In the genomic region with DNA sequence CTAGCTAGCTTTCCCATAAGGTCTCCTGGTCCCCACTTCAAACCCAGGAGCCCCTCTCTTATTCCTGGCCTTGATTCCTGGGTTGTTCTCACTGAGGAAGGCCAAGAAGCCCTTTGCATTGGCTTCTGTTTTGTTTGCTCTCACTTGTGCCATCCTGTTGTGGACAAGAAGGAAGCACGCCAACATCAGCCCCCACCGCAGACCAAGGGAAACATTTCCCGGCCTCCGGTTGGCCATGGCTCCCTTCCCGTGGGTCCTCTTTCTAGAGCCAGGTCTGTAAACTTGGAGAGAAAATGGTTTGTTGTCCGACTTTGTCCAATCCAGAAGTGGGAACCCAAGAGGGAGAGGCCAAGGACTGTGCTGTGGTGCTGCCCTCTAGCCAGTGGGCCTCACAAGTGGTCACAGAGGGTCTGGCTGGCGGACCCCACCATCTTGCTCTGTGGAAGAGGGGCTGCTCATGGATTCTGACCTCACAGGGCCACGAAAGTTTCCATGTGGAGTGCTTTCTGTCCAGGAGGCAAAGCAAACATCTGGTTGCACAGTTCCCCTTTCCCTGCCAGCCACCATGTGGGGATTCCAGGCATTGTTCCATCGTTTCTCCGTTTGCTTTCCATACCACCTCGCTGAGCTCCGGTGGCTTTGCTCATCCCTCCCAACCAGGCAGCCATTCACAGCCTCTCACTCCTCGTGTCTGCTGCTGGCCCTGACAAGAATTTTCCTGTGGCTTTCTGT, we compare ENCODE assay signal across 1 cellular context.
TF ChIP-seq lines count a peak whose summit lies in the region.

No MANE protein-coding gene starts in this region.

TF ChIP-seq in HepG2, 621 proteins besides CTCF, POLR2A, EP300 and RAD21:
- TF ChIP-seq, protein P1, sequence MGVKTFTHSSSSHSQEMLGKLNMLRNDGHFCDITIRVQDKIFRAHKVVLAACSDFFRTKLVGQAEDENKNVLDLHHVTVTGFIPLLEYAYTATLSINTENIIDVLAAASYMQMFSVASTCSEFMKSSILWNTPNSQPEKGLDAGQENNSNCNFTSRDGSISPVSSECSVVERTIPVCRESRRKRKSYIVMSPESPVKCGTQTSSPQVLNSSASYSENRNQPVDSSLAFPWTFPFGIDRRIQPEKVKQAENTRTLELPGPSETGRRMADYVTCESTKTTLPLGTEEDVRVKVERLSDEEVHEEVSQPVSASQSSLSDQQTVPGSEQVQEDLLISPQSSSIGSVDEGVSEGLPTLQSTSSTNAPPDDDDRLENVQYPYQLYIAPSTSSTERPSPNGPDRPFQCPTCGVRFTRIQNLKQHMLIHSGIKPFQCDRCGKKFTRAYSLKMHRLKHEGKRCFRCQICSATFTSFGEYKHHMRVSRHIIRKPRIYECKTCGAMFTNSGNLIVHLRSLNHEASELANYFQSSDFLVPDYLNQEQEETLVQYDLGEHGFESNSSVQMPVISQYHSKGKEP (CRISPR knock-in tag; IDR thresholded peaks at IDR 0.05): no peak
- TF ChIP-seq HNRNPL (IDR thresholded peaks at IDR 0.05; ENCODE audit: low read depth, low read length) (no peak), ZNF251 (CRISPR knock-in tag; IDR thresholded peaks at IDR 0.05) (no peak), SP140L (CRISPR knock-in tag; IDR thresholded peaks at IDR 0.05; ENCODE audit: borderline replicate concordance) (no peak), ZNF138 (CRISPR knock-in tag; IDR thresholded peaks at IDR 0.05; ENCODE audit: low read depth) (no peak), NCOR1 (IDR thresholded peaks at IDR 0.05; ENCODE audit: borderline replicate concordance, low read length) (no peak), MTA1 (CRISPR knock-in tag; IDR thresholded peaks at IDR 0.05; ENCODE audit: borderline replicate concordance) (no peak), ZNF501 (CRISPR knock-in tag; IDR thresholded peaks at IDR 0.05) (no peak), FOXA1 (IDR thresholded peaks at IDR 0.05) (no peak), FOXA1 (CRISPR knock-in tag; IDR thresholded peaks at IDR 0.05) (no peak), STAT6 (CRISPR knock-in tag; IDR thresholded peaks at IDR 0.05; ENCODE audit: borderline replicate concordance) (no peak), KLF15 (CRISPR knock-in tag; IDR thresholded peaks at IDR 0.05; ENCODE audit: borderline replicate concordance) (no peak), ZBTB39 (CRISPR knock-in tag; IDR thresholded peaks at IDR 0.05) (no peak)
- TF ChIP-seq, protein P2, sequence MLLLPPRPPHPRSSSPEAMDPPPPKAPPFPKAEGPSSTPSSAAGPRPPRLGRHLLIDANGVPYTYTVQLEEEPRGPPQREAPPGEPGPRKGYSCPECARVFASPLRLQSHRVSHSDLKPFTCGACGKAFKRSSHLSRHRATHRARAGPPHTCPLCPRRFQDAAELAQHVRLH (CRISPR knock-in tag; IDR thresholded peaks at IDR 0.05; ENCODE audit: borderline replicate concordance, low read depth): no peak
- TF ChIP-seq, protein P3, sequence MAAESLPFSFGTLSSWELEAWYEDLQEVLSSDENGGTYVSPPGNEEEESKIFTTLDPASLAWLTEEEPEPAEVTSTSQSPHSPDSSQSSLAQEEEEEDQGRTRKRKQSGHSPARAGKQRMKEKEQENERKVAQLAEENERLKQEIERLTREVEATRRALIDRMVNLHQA (CRISPR knock-in tag; IDR thresholded peaks at IDR 0.05): no peak
